In the genomic region with DNA sequence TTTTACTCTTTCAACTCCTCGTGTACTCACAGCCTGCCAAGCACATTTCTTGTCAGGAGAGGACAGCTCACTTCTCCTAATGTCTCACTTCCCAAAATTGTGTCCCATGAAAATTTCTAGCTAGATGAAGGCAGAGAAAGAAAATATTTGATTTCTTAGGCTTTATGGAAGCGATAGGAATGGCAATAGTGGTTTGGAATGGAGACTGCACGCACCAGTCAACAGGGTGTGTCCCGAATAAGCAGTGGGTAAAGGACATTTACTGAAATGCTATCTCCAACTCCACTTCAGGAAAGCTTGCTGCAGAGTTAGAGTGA, we compare ENCODE assay signal across 8 cellular contexts. TPM values are rescaled to one million over a fixed set of nuclear protein-coding genes. Genes with fewer than 3 reads are reported as not detected.
A peak's percentile ranks its signal among the peaks of the same experiment; 100 is the strongest.
DNase-seq lines count a peak whose midpoint lies in the region; ATAC-seq and TF ChIP-seq lines count a peak whose summit lies in the region.

No MANE protein-coding gene starts in this region.

- H3K9me3 ChIP-seq in AG04450 (ENCODE audit: control insufficient read depth, insufficient read depth, low read length) = no peaks in the 10 kb centered on the region
- peaks cover 9% of the 10 kb centered on the region; the same call in 1 of the 2 replicates for H3K9me3 ChIP-seq in HUES64 (ENCODE audit: insufficient read depth, low read depth, low read length)

- H3K4me3 Mint-ChIP-seq in naive B cell = peak overlapping the region; percentile 96 to 100 (median 99)

- POLR2A ChIA-PET in AG04450 (lab: Yijun Ruan, JAX) = interaction anchor here (0.6 kb wide), 1 partner anchor 70 kb away, joined by 3 read pairs; no protein-coding TSS in a partner anchor

- H3K4me1 Mint-ChIP-seq in naive B cell = peaks cover 23 to 28% (median 26%) of the 10 kb centered on the region in 3 donors

- 51% methylated on average over 4 of the region's 4 CpGs for WGBS in HUES64

- H3K4me3 ChIP-seq in AG04450 (ENCODE audit: low read depth, low read length) (peak overlapping the region; percentile 86), HUES64 (ENCODE audit: low read length) (peak overlapping the region; percentile 82)

- peak overlapping the region; percentile 68 for H3K9ac ChIP-seq in HUES64 (ENCODE audit: low read depth, low read length)

- peaks cover 16 to 50% (median 43%) of the 10 kb centered on the region in 7 donors for H3K9me3 Mint-ChIP-seq in naive B cell

- no peak for ATAC-seq in naive B cell (ENCODE audit: low read depth in 2 of 2)
- ATAC-seq in HG03039 (IDR thresholded peaks at IDR 0.05; ENCODE audit: unreplicated experiment) = no peak

- no peak for DNase-seq in AG04450 (ENCODE audit: low read depth, low spot score)
- no peak for DNase-seq in naive B cell
- DNase-seq in NCI-H345 treated with DMSO at 0.1 percent for 48 hours (lab: John Stamatoyannopoulos, UW; ENCODE audit: unreplicated experiment) = no peak
- no peak for DNase-seq in NCI-H2227 treated with DMSO at 0.1 percent for 48 hours (lab: John Stamatoyannopoulos, UW)
- DNase-seq in NCI-H2029 (lab: John Stamatoyannopoulos, UW) = no peak

- peaks cover 2% of the 10 kb centered on the region for H3K27me3 ChIP-seq in AG04450 (ENCODE audit: control insufficient read depth, insufficient read depth, low read length)
- H3K27me3 ChIP-seq in HUES64 (ENCODE audit: insufficient read depth, low read length) = peaks cover 12% of the 10 kb centered on the region; the same call in 1 of the 2 replicates

- peaks cover 22 to 50% of the 10 kb centered on the region in 2 donors for H3K36me3 Mint-ChIP-seq in naive B cell

- H3K4me1 ChIP-seq in HUES64 (ENCODE audit: insufficient read depth, low read length) = no peaks in the 10 kb centered on the region

- H3K36me3 ChIP-seq in HUES64 (ENCODE audit: insufficient read depth, low read length) = peaks cover 33% of the 10 kb centered on the region

- TF ChIP-seq CTCF in AG04450 (IDR thresholded peaks at IDR 0.05; ENCODE audit: low read depth, low read length) = no peak

- H3K27me3 Mint-ChIP-seq in naive B cell = peaks cover 6 to 23% (median 19%) of the 10 kb centered on the region in 3 donors

- CTCF ChIA-PET in AG04450 (lab: Charles Lee) = no interaction called here

- peak overlapping the region in 5 of 6 donors; percentile 86 to 97 (median 94) for H3K27ac Mint-ChIP-seq in naive B cell

- H3K27ac ChIP-seq in AG04450 (ENCODE audit: low read depth, low read length) (no peak overlapping the region), HUES64 (ENCODE audit: low read depth, low read length) (no peak overlapping the region), cingulate gyrus (ENCODE audit: low read depth, low read length) (peak overlapping the region; percentile 21)

RNA-seq across cellular contexts. Expression of a gene that starts 0.3 kb away (rescaled TPM):
- polyA plus RNA-seq in AG04450 (2011; rRNA removed) (5.1 and 6.9 TPM in 2 replicates), naive B cell (ENCODE audit: low read depth in 6 of 6) (1 to 10 TPM; 3.6 to 5.3 (median 4.6) TPM)
- 5.4 and 6.8 TPM in 2 replicates for polyA minus RNA-seq in AG04450 (2011; rRNA and poly(A)+ RNA removed)
- polyA plus RNA-seq in HUES64 (2013, experiment 1 of 2) = 3.5 TPM
- 4.8 TPM for polyA plus RNA-seq in HUES64 (2013, experiment 2 of 2)

RNA-seq across cellular contexts. Expression of a gene that starts 22.1 kb away (rescaled TPM):
- polyA plus RNA-seq in AG04450 (2011; rRNA removed) (2.8 and 4.0 TPM in 2 replicates), naive B cell (ENCODE audit: low read depth in 6 of 6) (1 to 10 TPM; 1.9 to 8.8 (median 3.9) TPM)
- 3.2 and 5.6 TPM in 2 replicates for polyA minus RNA-seq in AG04450 (2011; rRNA and poly(A)+ RNA removed)
- 2.1 TPM for polyA plus RNA-seq in HUES64 (2013, experiment 1 of 2)
- polyA plus RNA-seq in HUES64 (2013, experiment 2 of 2) = 1.5 TPM

RNA-seq across cellular contexts. Expression of a gene that starts 27.0 kb away (rescaled TPM):
- polyA plus RNA-seq in AG04450 (2011; rRNA removed) (4.2 and 5.3 TPM in 2 replicates), naive B cell (ENCODE audit: low read depth in 6 of 6) (1 to 10 TPM in 5 of 6 donors, not detected in 1; 1.9 to 3.3 (median 2.9) TPM)
- 6.0 and 10.3 TPM in 2 replicates for polyA minus RNA-seq in AG04450 (2011; rRNA and poly(A)+ RNA removed)
- polyA plus RNA-seq in HUES64 (2013, experiment 1 of 2) = 3.9 TPM
- 6.0 TPM for polyA plus RNA-seq in HUES64 (2013, experiment 2 of 2)

RNA-seq across cellular contexts. Expression of a gene that starts 40.9 kb away (rescaled TPM):
- polyA plus RNA-seq in AG04450 (2011; rRNA removed) (6.8 and 8.2 TPM in 2 replicates), naive B cell (ENCODE audit: low read depth in 6 of 6) (1 to 10 TPM in 5 of 6 donors, not detected in 1; 1.9 to 4.4 (median 3.2) TPM)
- 6.9 and 9.7 TPM in 2 replicates for polyA minus RNA-seq in AG04450 (2011; rRNA and poly(A)+ RNA removed)
- polyA plus RNA-seq in HUES64 (2013, experiment 1 of 2) = 4.5 TPM
- polyA plus RNA-seq in HUES64 (2013, experiment 2 of 2) = 7.5 TPM

RNA-seq across cellular contexts. Expression of a gene that starts 47.1 kb away (rescaled TPM):
- 1.5 and 1.6 TPM in 2 replicates for polyA plus RNA-seq in AG04450 (2011; rRNA removed)
- 3.9 and 4.3 TPM in 2 replicates for polyA minus RNA-seq in AG04450 (2011; rRNA and poly(A)+ RNA removed)
- 1.2 TPM for polyA plus RNA-seq in HUES64 (2013, experiment 1 of 2)
- polyA plus RNA-seq in HUES64 (2013, experiment 2 of 2) = 1.4 TPM
- 1 to 10 TPM in 3 of 6 donors, under 1 TPM in 3; 0.09 to 1.2 (median 0.95) TPM for polyA plus RNA-seq in naive B cell (ENCODE audit: low read depth in 6 of 6)
